25 cellular contexts compared by ENCODE assay signal in the genomic region with DNA sequence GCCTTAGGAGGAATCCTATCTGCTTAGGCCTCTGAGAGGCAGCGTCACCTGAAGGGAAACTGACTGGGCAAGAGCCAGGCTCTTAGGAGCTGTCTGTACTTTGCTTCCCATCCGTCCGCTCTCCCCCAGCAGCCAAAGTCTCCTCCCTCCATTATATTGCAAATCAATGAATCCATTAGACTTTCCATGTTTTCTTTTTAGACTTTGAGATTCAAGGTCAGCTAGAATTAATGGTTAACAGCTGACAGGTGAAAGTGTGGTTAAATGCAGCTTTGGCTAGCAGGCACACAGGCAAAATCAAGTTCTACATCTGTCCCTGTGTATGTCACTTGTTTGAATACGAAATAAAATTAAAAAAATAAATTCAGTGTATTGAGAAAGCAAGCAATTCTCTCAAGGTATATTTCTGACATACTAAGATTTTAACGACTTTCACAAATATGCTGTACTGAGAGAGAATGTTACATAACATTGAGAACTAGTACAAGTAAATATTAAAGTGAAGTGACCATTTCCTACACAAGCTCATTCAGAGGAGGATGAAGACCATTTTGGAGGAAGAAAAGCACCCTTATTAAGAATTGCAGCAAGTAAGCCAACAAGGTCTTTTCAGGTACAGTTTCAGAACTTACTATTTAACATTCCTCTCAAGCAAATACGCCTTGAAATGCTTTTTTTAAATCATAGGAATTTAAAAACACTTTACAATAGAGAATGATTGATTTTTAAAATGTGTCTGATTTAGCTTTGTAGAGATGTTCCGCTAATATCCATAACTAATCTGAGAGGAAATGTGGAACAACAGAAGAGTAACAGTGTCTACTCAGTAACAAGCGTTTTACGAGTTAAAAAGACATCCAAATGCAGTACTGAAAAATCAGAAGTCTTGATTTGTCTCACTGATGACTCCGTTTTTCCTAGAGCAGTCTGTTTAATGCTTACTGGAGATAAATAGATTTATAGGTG. TPM values are rescaled to one million over a fixed set of nuclear protein-coding genes. Genes with fewer than 3 reads are reported as not detected.
DNase-seq lines count a peak whose midpoint lies in the region; ATAC-seq, FAIRE-seq and TF ChIP-seq lines count a peak whose summit lies in the region.
"Had no signal": no experiment of that assay in that cellular context is flagged by ENCODE, and none has a peak within 500 bp of the region (broad histone marks: within the 10 kb centered on the region; RNA-seq: fewer than 3 reads in every experiment).

TSS of gene F11 (plus strand) at position 507 of the 966 bp plus-strand sequence. CDS start 948 bp downstream, outside the sequence.

- intact Hi-C loops in HepG2 (cut with micrococcal nuclease; ENCODE audit: unreplicated experiment), result loop anchor here (1.0 to 10.0 kb wide), 3 partner anchors 8 to 439 kb away; partner anchors contain the start of gene CYP4V2

- no peaks in the 10 kb centered on the region for H3K36me3 ChIP-seq in H7 (replicated peaks; ENCODE audit: control insufficient read depth, insufficient read depth, low read length)
- no peaks in the 10 kb centered on the region for H3K36me3 ChIP-seq in endocrine pancreas (ENCODE audit: control insufficient read depth, insufficient read depth, low read length)
- H3K36me3 ChIP-seq in HepG2 (replicated peaks in 1 of 2; ENCODE audit: control insufficient read depth in 1 of 2, insufficient read depth in 2 of 2, low read length in 2 of 2), result no peaks in the 10 kb centered on the region
- H3K36me3 ChIP-seq: brain microvascular endothelial cell, uterus had no signal

- peak; percentile 68 to 73 for TF ChIP-seq POLR2A in HepG2 (IDR thresholded peaks at IDR 0.05; ENCODE audit: insufficient read depth in 1 of 2, low read depth in 2 of 2, low read length in 2 of 2)

- FAIRE-seq in HepG2 (lab: Jason Lieb, UNC), result peak; percentile 92
- FAIRE-seq: H54 had no signal

- WGBS in HepG2 (ENCODE audit: low lambda C conversion rate), result 0% methylated on average over 10 of the region's 10 CpGs

- H3K4me1 Mint-ChIP-seq in osteocyte (ENCODE audit: unreplicated experiment), result peaks cover 9% of the 10 kb centered on the region
- H3K4me1 Mint-ChIP-seq: activated B cell treated with CpG ODN at 0.5 μM for 24 hours; activated CD8-positive, alpha-beta memory T cell treated with anti-CD3 and anti-CD28 coated beads, Interleukin-2, amount 10 ng/mL, durations not matched to agents 7 days and 5 days; CD4-positive, alpha-beta memory T cell; memory B cell had no signal

- H3K79me2 ChIP-seq in HepG2 (ENCODE audit: insufficient read depth, low read length), result peaks cover 9% of the 10 kb centered on the region

- H3K4me1 ChIP-seq in endocrine pancreas (ENCODE audit: control insufficient read depth, insufficient read depth, low read length), result peaks cover 5% of the 10 kb centered on the region
- H3K4me1 ChIP-seq in HepG2 (ENCODE audit: insufficient read depth, low read length), result peaks cover 57% of the 10 kb centered on the region
- H3K4me1 ChIP-seq: uterus had no signal

- TSS peak; percentile 96 for BruUV-seq in HepG2 (replicated peaks; lab: Mats Ljungman, UMichigan)

- H2AFZ ChIP-seq in HepG2 (ENCODE audit: low read length), result no peak within 1 kb of the TSS

- peak within 1 kb of the TSS; percentile 4 for H3K4me3 ChIP-seq in H7 (ENCODE audit: insufficient read depth, low read depth, low read length)
- H3K4me3 ChIP-seq in endocrine pancreas (ENCODE audit: control insufficient read depth, insufficient read depth, low read length), result peak within 1 kb of the TSS; percentile 79
- H3K4me3 ChIP-seq in HepG2 (replicated peaks in 1 of 3; ENCODE audit: insufficient read depth in 1 of 3, low read depth in 2 of 3, low read length in 3 of 3), result peak within 1 kb of the TSS; percentile 64 to 86 (median 69)
- H3K4me3 ChIP-seq: uterus had no signal

- peak in 1 of 2 experiments; percentile 78; a peak in 2 of 4 replicates for TF ChIP-seq EP300 in HepG2 (IDR thresholded peaks at IDR 0.05; ENCODE audit: low read depth in 2 of 2, low read length in 2 of 2)
- no peak for TF ChIP-seq EP300 in HepG2 (CRISPR knock-in tag; IDR thresholded peaks at IDR 0.05; ENCODE audit: borderline replicate concordance)

- H3K9ac ChIP-seq in endocrine pancreas (ENCODE audit: control insufficient read depth, insufficient read depth, low read length) (no peak within 1 kb of the TSS), HepG2 (ENCODE audit: insufficient read depth, low read depth, low read length) (peak within 1 kb of the TSS; percentile 74)

- peak within 1 kb of the TSS; percentile 62 for H3K4me3 Mint-ChIP-seq in osteocyte (ENCODE audit: unreplicated experiment)
- H3K4me3 Mint-ChIP-seq: activated B cell treated with CpG ODN at 0.5 μM for 24 hours; activated CD8-positive, alpha-beta memory T cell treated with anti-CD3 and anti-CD28 coated beads, Interleukin-2, amount 10 ng/mL, durations not matched to agents 7 days and 5 days; CD4-positive, alpha-beta memory T cell; memory B cell had no signal

- CTCF ChIA-PET in HepG2 (lab: Yijun Ruan, JAX; ENCODE audit: low intra/inter-chr PET ratio, low total read pairs), result no interaction called here

- POLR2A ChIA-PET in HepG2 (lab: Yijun Ruan, JAX), result interaction anchor here (0.6 to 2.0 kb wide), 16 partner anchors 10 to 698 kb away, joined by 3 to 10 read pairs (median 3); partner anchors contain the start of gene CYP4V2

- in situ Hi-C loops in HepG2 (cut with HindIII; ENCODE audit: extremely low pct_ligation_motif_present, low pct_unique_long_range_greater_than_20kb), result no loop called here

- H3K9me3 ChIP-seq in endocrine pancreas (ENCODE audit: control insufficient read depth, low read length), result no peaks in the 10 kb centered on the region
- no peaks in the 10 kb centered on the region for H3K9me3 ChIP-seq in HepG2 (ENCODE audit: low read length)
- H3K9me3 ChIP-seq: uterus had no signal

- peaks cover 12% of the 10 kb centered on the region for H3K27me3 Mint-ChIP-seq in osteocyte (ENCODE audit: unreplicated experiment)

- TF ChIP-seq RAD21 in HepG2 (CRISPR knock-in tag; IDR thresholded peaks at IDR 0.05), result no peak

- no peaks in the 10 kb centered on the region for H3K36me3 Mint-ChIP-seq in osteocyte (ENCODE audit: unreplicated experiment)
- H3K36me3 Mint-ChIP-seq: activated CD8-positive, alpha-beta memory T cell treated with anti-CD3 and anti-CD28 coated beads, Interleukin-2, amount 10 ng/mL, durations not matched to agents 7 days and 5 days; CD4-positive, alpha-beta memory T cell; memory B cell had no signal

- peak within 1 kb of the TSS; percentile 68 for H3K4me2 ChIP-seq in HepG2 (ENCODE audit: low read depth, low read length)

- peak; percentile 71 for ATAC-seq in HepG2
- no peak for ATAC-seq in GM21576 (IDR thresholded peaks at IDR 0.05; ENCODE audit: unreplicated experiment)
- ATAC-seq: activated CD8-positive, alpha-beta memory T cell treated with anti-CD3 and anti-CD28 coated beads, Interleukin-2, amount 10 ng/mL, durations not matched to agents 7 days and 5 days; stimulated activated naive CD8-positive, alpha-beta T cell treated with anti-CD3 and anti-CD28 coated beads, Interleukin-15, Interleukin-2, amounts not matched to agents 100 U/mL and 50 U/mL, for 24 hours had no signal

- no peaks in the 10 kb centered on the region for H3K27me3 ChIP-seq in H7 (ENCODE audit: control insufficient read depth, insufficient read depth, low read length)
- H3K27me3 ChIP-seq in endocrine pancreas (ENCODE audit: control insufficient read depth, insufficient read depth, low read length), result no peaks in the 10 kb centered on the region
- no peaks in the 10 kb centered on the region for H3K27me3 ChIP-seq in HepG2 (ENCODE audit: control insufficient read depth in 1 of 2, insufficient read depth in 2 of 2, low read length in 2 of 2)
- H3K27me3 ChIP-seq: brain microvascular endothelial cell, uterus had no signal

- H3K27ac ChIP-seq in HepG2 (ENCODE audit: extremely low read length, insufficient read depth, low read length), result peak within 1 kb of the TSS; percentile 85
- H3K27ac ChIP-seq: brain microvascular endothelial cell, dorsolateral prefrontal cortex, uterus had no signal

- no peak within 1 kb of the TSS for H3K27ac Mint-ChIP-seq in osteocyte (ENCODE audit: unreplicated experiment)
- H3K27ac Mint-ChIP-seq: activated B cell treated with CpG ODN at 0.5 μM for 24 hours; activated CD8-positive, alpha-beta memory T cell treated with anti-CD3 and anti-CD28 coated beads, Interleukin-2, amount 10 ng/mL, durations not matched to agents 7 days and 5 days; memory B cell had no signal

- peak; percentile 68 for DNase-seq in H7
- peak; percentile 80 for DNase-seq in HepG2 (ENCODE audit: low spot score)
- DNase-seq in osteocyte (ENCODE audit: extremely low spot score, unreplicated experiment), result no peak
- DNase-seq in NCI-H1092 treated with DMSO at 0.1 percent for 48 hours (lab: John Stamatoyannopoulos, UW), result no peak
- no peak for DNase-seq in activated effector memory CD4-positive, alpha-beta T cell treated with Interleukin-2 at 50 U/mL for 16 hours
- no peak for DNase-seq in DMS79 (lab: John Stamatoyannopoulos, UW)
- DNase-seq: activated B cell treated with CpG ODN at 0.5 μM for 24 hours; activated CD8-positive, alpha-beta memory T cell treated with anti-CD3 and anti-CD28 coated beads, Interleukin-2, amount 10 ng/mL, durations not matched to agents 7 days and 5 days; activated naive CD4-positive, alpha-beta T cell; CD4-positive, alpha-beta memory T cell; dorsolateral prefrontal cortex; hippocampal formation; MV-4-11; NCI-H748 treated with DMSO at 0.1 percent for 48 hours; stimulated activated CD4-positive, alpha-beta T cell treated with anti-CD3 and anti-CD28 coated beads, Interleukin-12 subunit alpha, Interleukin-12 subunit beta, amount 100 ng/mL, for 4 hours; stimulated activated naive CD8-positive, alpha-beta T cell treated with anti-CD3 and anti-CD28 coated beads, Interleukin-15, Interleukin-2, amounts not matched to agents 100 U/mL and 50 U/mL, for 24 hours; uterus had no signal

- H3K9me3 Mint-ChIP-seq in osteocyte (ENCODE audit: unreplicated experiment), result peaks cover 4% of the 10 kb centered on the region
- H3K9me3 Mint-ChIP-seq: activated B cell treated with CpG ODN at 0.5 μM for 24 hours had no signal

- TF ChIP-seq CTCF in HepG2 (CRISPR knock-in tag; IDR thresholded peaks at IDR 0.05) (no peak), osteocyte (IDR thresholded peaks at IDR 0.05) (no peak)

- H4K20me1 ChIP-seq in HepG2 (ENCODE audit: insufficient read depth, low read length), result no peaks in the 10 kb centered on the region

RNA-seq across cellular contexts. Expression of gene F11, which starts in this region (rescaled TPM):
- 0.28 and 0.30 TPM in 2 replicates for total RNA-seq in H7 (2014; rRNA removed; shearing (Covaris generic))
- total RNA-seq in HepG2 (2016; rRNA removed; fragmentation: Illumina TruSeq; extraction: Trizol), result 27.6 and 58.0 TPM in 2 replicates
- total RNA-seq in HepG2 (2016; cell fraction: cytosol; rRNA removed; fragmentation: Illumina TruSeq; extraction: Trizol; ENCODE audit: low read depth), result 7.0 and 7.4 TPM in 2 replicates
- 25.4 and 56.7 TPM in 2 replicates for total RNA-seq in HepG2 (2016; cell fraction: insoluble cytoplasmic fraction; rRNA removed; fragmentation: Illumina TruSeq; extraction: Trizol)
- 11.6 and 12.3 TPM in 2 replicates for total RNA-seq in HepG2 (2016; cell fraction: membrane; rRNA removed; fragmentation: Illumina TruSeq; extraction: Trizol)
- total RNA-seq in HepG2 (2016; cell fraction: nucleus; rRNA removed; fragmentation: Illumina TruSeq; extraction: Trizol), result 72.8 and 74.4 TPM in 2 replicates
- 35.1 and 48.7 TPM in 2 replicates for polyA plus RNA-seq in HepG2 (2011; rRNA removed)
- polyA plus RNA-seq in HepG2 (2011; cell fraction: cytosol; rRNA removed), result 18.9 and 37.4 TPM in 2 replicates
- polyA plus RNA-seq in HepG2 (2011; cell fraction: nucleus; rRNA removed), result 73.5 and 117 TPM in 2 replicates
- 46.7 and 65.0 TPM in 2 replicates for polyA plus RNA-seq in HepG2 (2012)
- 4.0 and 4.8 TPM in 2 replicates for polyA plus RNA-seq in HepG2 (2016; cell fraction: cytosol; fragmentation: Illumina TruSeq; extraction: Trizol; ENCODE audit: low read depth)
- polyA plus RNA-seq in HepG2 (2016; cell fraction: insoluble cytoplasmic fraction; fragmentation: Illumina TruSeq; extraction: Trizol; ENCODE audit: low read depth), result 21.2 and 23.4 TPM in 2 replicates
- 6.0 and 7.5 TPM in 2 replicates for polyA plus RNA-seq in HepG2 (2016; cell fraction: membrane; fragmentation: Illumina TruSeq; extraction: Trizol; ENCODE audit: low read depth)
- 107 and 113 TPM in 2 replicates for polyA plus RNA-seq in HepG2 (2016; cell fraction: nucleus; fragmentation: Illumina TruSeq; extraction: Trizol; ENCODE audit: insufficient read depth, low read depth)
- polyA minus RNA-seq in HepG2 (2011; rRNA and poly(A)+ RNA removed; ENCODE audit: low replicate concordance), result 18.4 TPM in 1 of 2 replicates, not detected in the other
- polyA minus RNA-seq in HepG2 (2011; cell fraction: cytosol; rRNA and poly(A)+ RNA removed), result 13.9 and 27.5 TPM in 2 replicates
- polyA minus RNA-seq in HepG2 (2011; cell fraction: nucleus; rRNA and poly(A)+ RNA removed), result 74.5 and 137 TPM in 2 replicates
- total RNA-seq in osteocyte, result not detected in 2 replicates
- total RNA-seq: activated B cell treated with CpG ODN at 0.5 μM for 24 hours; activated CD8-positive, alpha-beta memory T cell treated with anti-CD3 and anti-CD28 coated beads, Interleukin-2, amount 10 ng/mL, durations not matched to agents 7 days and 5 days; CD4-positive, alpha-beta memory T cell; Daoy; RPMI7951; T-helper 1 cell treated with Interleukin-12 subunit alpha and Interleukin-12 subunit beta and Interleukin-4 antibody, amounts not matched to agents 30 ng/mL and 1 ng/mL, for 36 hours had no signal
- polyA plus RNA-seq: CD4-positive, alpha-beta memory T cell had no signal

Comparison
In these comparisons a context has a peak if more than half of its experiments do, and no peak if none do; other contexts are left out.
1. Peak in DNase-seq and H3K4me3 ChIP-seq in H7; RNA of the gene not detected or under 1 TPM.
2. H3K4me3 ChIP-seq: peak in every context shown above with its lines; median percentile 79 in endocrine pancreas; 69 in HepG2; 4 in H7.